ENCODE assay signal across 2 cellular contexts in the genomic region with DNA sequence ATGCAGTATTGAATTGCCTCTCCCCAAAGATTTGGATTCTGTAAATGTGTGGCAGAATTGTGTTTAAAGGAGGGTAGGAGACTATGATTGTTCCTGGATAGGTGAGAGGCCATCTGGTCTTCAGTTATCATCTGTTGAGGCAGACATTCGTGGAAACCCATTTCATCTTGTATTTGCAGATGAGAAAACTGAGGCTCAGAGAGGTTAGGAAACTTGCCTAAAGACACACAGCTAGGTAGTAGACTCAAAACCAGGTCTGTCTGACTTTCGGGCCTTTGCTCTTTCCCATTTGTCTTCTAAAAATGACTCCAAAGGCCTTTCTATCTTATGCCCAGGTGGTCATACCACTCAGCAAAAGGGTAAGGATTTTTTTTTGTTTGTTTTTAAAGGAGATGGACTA.
TF ChIP-seq lines count a peak whose summit lies in the region.

No MANE protein-coding gene starts in this region.

TF ChIP-seq in HepG2, 621 proteins besides CTCF, POLR2A, EP300 and RAD21:
- TF ChIP-seq WIZ (CRISPR knock-in tag; IDR thresholded peaks at IDR 0.05) = no peak
- TF ChIP-seq ZC3H13 (CRISPR knock-in tag; IDR thresholded peaks at IDR 0.05) = no peak
- no peak for TF ChIP-seq FLYWCH1 (CRISPR knock-in tag; IDR thresholded peaks at IDR 0.05)
- no peak for TF ChIP-seq MLXIP (CRISPR knock-in tag; IDR thresholded peaks at IDR 0.05; ENCODE audit: borderline replicate concordance)
- TF ChIP-seq KDM5A (IDR thresholded peaks at IDR 0.05; ENCODE audit: borderline replicate concordance, low read length) = no peak
- no peak for TF ChIP-seq SNAI1 (CRISPR knock-in tag; IDR thresholded peaks at IDR 0.05; ENCODE audit: borderline replicate concordance)
- TF ChIP-seq ZNF629 (CRISPR knock-in tag; conservative IDR thresholded peaks at IDR 0.05) = 0 out of 2 replicates have a peak, but pooled peaks have one; percentile 32
- no peak for TF ChIP-seq ZBTB33 (CRISPR knock-in tag; IDR thresholded peaks at IDR 0.05)
- peak; percentile 84; the same call in 1 of the 2 replicates for TF ChIP-seq ZNF768 (CRISPR knock-in tag; IDR thresholded peaks at IDR 0.05)
- no peak for TF ChIP-seq BRF2 (CRISPR knock-in tag; IDR thresholded peaks at IDR 0.05)
- no peak for TF ChIP-seq ZNF841 (CRISPR knock-in tag; IDR thresholded peaks at IDR 0.05; ENCODE audit: borderline replicate concordance)
- no peak for TF ChIP-seq ZNF761 (CRISPR knock-in tag; conservative IDR thresholded peaks at IDR 0.05)
- TF ChIP-seq ZMYM3 (CRISPR knock-in tag; IDR thresholded peaks at IDR 0.05) = peak; percentile 65
- TF ChIP-seq DNMT3B (CRISPR knock-in tag; conservative IDR thresholded peaks at IDR 0.05) = no peak
- no peak for TF ChIP-seq ZNF20 (CRISPR knock-in tag; IDR thresholded peaks at IDR 0.05)
- TF ChIP-seq RFX5 (IDR thresholded peaks at IDR 0.05; ENCODE audit: low read depth, low read length) = no peak

TF ChIP-seq in K562, 482 proteins besides CTCF, POLR2A, EP300 and RAD21:
- TF ChIP-seq MTA3 (IDR thresholded peaks at IDR 0.05; ENCODE audit: borderline replicate concordance) (no peak), AFF4 (CRISPR knock-in tag; IDR thresholded peaks at IDR 0.05) (no peak), LCOR (CRISPR knock-in tag; IDR thresholded peaks at IDR 0.05) (no peak), BRD9 (IDR thresholded peaks at IDR 0.05; ENCODE audit: low read depth, partially characterized antibody) (no peak), ZFP36 (IDR thresholded peaks at IDR 0.05; ENCODE audit: low read depth, low read length, partially characterized antibody) (peak; percentile 49), RBM25 (IDR thresholded peaks at IDR 0.05; ENCODE audit: low read depth, low read length, severe bottlenecking) (peak; percentile 65), MIER1 (IDR thresholded peaks at IDR 0.05; ENCODE audit: low read depth) (no peak), MXI1 (IDR thresholded peaks at IDR 0.05; ENCODE audit: low read depth, low read length) (no peak)
- TF ChIP-seq, protein P1, sequence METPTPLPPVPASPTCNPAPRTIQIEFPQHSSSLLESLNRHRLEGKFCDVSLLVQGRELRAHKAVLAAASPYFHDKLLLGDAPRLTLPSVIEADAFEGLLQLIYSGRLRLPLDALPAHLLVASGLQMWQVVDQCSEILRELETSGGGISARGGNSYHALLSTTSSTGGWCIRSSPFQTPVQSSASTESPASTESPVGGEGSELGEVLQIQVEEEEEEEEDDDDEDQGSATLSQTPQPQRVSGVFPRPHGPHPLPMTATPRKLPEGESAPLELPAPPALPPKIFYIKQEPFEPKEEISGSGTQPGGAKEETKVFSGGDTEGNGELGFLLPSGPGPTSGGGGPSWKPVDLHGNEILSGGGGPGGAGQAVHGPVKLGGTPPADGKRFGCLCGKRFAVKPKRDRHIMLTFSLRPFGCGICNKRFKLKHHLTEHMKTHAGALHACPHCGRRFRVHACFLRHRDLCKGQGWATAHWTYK (CRISPR knock-in tag; IDR thresholded peaks at IDR 0.05) = no peak
TF ChIP-seq in K562: peak in this region for 2.
